In the genomic region with DNA sequence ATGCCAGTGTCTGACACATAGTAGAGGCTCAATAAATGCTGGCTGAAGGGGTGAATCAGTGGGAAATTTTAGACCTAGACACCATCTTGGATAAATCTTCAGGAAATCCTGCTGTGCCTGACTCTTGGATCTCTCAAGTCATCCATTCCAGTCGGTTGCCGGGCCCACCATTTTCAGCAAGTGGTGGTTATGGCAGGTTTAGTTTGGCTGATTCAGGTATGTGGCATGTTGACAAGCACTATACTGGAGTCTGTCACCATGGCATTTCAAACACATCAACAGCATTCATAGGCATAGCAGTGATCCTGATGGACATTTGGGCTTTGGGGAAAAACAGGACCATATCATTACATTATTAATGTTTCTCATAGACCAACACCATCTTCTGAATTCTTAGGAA, we compare ENCODE assay signal across 1 cellular context.
TF ChIP-seq lines count a peak whose summit lies in the region.

No MANE protein-coding gene starts in this region.

TF ChIP-seq in HepG2, 621 proteins besides CTCF, POLR2A, EP300 and RAD21:
- TF ChIP-seq EHMT2 (IDR thresholded peaks at IDR 0.05; ENCODE audit: borderline replicate concordance, low read depth, low read length) = no peak
TF ChIP-seq in HepG2: peak in this region for 0.
